Comparison of ENCODE assay signal across 12 cellular contexts in the genomic region with DNA sequence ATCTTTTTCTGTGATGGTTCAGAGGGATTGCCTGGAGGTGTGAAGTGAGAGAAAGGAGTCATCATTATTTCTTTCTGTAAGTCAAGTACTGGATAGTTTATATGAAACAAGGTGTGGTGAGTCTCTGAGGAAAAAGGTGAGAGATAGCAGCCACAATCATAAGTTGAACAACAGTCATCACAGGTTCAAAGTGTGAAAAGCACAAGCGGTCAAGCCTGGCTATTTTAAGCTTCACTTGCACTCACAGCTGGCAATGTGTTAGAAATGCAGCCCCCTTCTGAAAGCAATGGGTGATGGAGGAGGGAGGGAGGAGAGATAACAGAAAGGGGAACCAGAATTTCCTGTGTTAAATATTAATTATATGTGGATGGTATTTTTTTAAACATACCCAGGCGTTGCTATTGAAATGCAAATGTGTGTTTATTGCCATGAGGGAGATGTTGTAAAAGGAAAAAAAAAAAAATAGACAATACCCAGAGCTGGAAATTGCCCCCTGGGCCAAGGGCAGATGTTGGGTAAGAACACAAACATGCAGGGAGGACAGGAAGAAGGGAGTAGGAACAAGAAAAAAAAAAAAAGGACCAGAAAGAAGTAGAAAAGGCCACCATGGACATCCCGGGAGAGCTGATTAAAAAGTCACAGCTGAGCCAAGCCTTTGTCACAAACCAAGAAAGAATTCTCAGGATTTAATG. TPM values are rescaled to one million over a fixed set of nuclear protein-coding genes. Genes with fewer than 3 reads are reported as not detected.
DNase-seq lines count a peak whose midpoint lies in the region; ATAC-seq, FAIRE-seq and TF ChIP-seq lines count a peak whose summit lies in the region.
"Had no signal": no experiment of that assay in that cellular context is flagged by ENCODE, and none has a peak within 500 bp of the region (broad histone marks: within the 10 kb centered on the region; RNA-seq: fewer than 3 reads in every experiment).

No MANE protein-coding gene starts in this region.

- TF ChIP-seq POLR2A in spleen (IDR thresholded peaks at IDR 0.05), result no peak

- H3K4me1 ChIP-seq in kidney (ENCODE audit: control insufficient read depth in 1 of 2, insufficient read depth in 1 of 2, low read depth in 1 of 2, low read length in 2 of 2) (no peaks in the 10 kb centered on the region), spleen (peaks cover 0 to 4% (median 0%) of the 10 kb centered on the region in 6 donors)

- H3K27me3 ChIP-seq in spleen (replicated peaks in 1 of 7), result no peaks in the 10 kb centered on the region

- no peaks in the 10 kb centered on the region for H3K9me3 Mint-ChIP-seq in natural killer cell treated with Interleukin-12 subunit alpha and Interleukin-12 subunit beta and Interleukin-15 and Interleukin-18, amount 100 ng/mL, for 72 hours
- H3K9me3 Mint-ChIP-seq: activated naive CD4-positive, alpha-beta T cell treated with anti-CD3 and anti-CD28 coated beads, Interleukin-2, amount 10 ng/mL, durations not matched to agents 7 days and 5 days had no signal

- H3K9me3 ChIP-seq in kidney (ENCODE audit: control insufficient read depth in 1 of 2, low read length in 2 of 2) (no peaks in the 10 kb centered on the region), spleen (no peaks in the 10 kb centered on the region)

- H3K27me3 Mint-ChIP-seq in natural killer cell treated with Interleukin-12 subunit alpha and Interleukin-12 subunit beta and Interleukin-15 and Interleukin-18, amount 100 ng/mL, for 72 hours, result peaks cover 0 to 7% of the 10 kb centered on the region in 2 donors
- H3K27me3 Mint-ChIP-seq: activated naive CD4-positive, alpha-beta T cell treated with anti-CD3 and anti-CD28 coated beads, Interleukin-2, amount 10 ng/mL, durations not matched to agents 7 days and 5 days had no signal

- no peak overlapping the region for H3K4me3 ChIP-seq in kidney (ENCODE audit: low read length in 2 of 2)
- no peak overlapping the region for H3K4me3 ChIP-seq in spleen

- no peak for TF ChIP-seq CTCF in kidney (IDR thresholded peaks at IDR 0.05; ENCODE audit: borderline replicate concordance, extremely low read depth, insufficient read depth)
- no peak for TF ChIP-seq CTCF in spleen (IDR thresholded peaks at IDR 0.05 in 8 of 11, conservative IDR thresholded peaks at IDR 0.05 in 3 of 11)

- intact Hi-C loops in kidney (cut with DNase I), result no loop called here
- intact Hi-C loops in spleen (cut with DNase I; ENCODE audit: low total_unique reads), result no loop called here

- DNase-seq in natural killer cell treated with Interleukin-12 subunit alpha and Interleukin-12 subunit beta and Interleukin-15 and Interleukin-18, amount 100 ng/mL, for 72 hours (ENCODE audit: low spot score), result no peak
- DNase-seq in kidney (no peak), spleen (no peak), amniotic stem cell (lab: John Stamatoyannopoulos, UW) (no peak)
- DNase-seq: activated naive CD4-positive, alpha-beta T cell treated with anti-CD3 and anti-CD28 coated beads, Interleukin-2, amount 10 ng/mL, durations not matched to agents 7 days and 5 days; DMS79; hypothalamus; NCI-H1105 treated with DMSO at 0.1 percent for 48 hours; WERI-Rb-1 had no signal

- H3K27ac Mint-ChIP-seq in natural killer cell treated with Interleukin-12 subunit alpha and Interleukin-12 subunit beta and Interleukin-15 and Interleukin-18, amount 100 ng/mL, for 72 hours, result peak overlapping the region in 1 of 2 donors; percentile 24
- H3K27ac Mint-ChIP-seq: activated naive CD4-positive, alpha-beta T cell treated with anti-CD3 and anti-CD28 coated beads, Interleukin-2, amount 10 ng/mL, durations not matched to agents 7 days and 5 days had no signal

- no peak overlapping the region for H3K9ac ChIP-seq in kidney (ENCODE audit: low read length in 2 of 2)

- H3K4me3 Mint-ChIP-seq in natural killer cell treated with Interleukin-12 subunit alpha and Interleukin-12 subunit beta and Interleukin-15 and Interleukin-18, amount 100 ng/mL, for 72 hours, result peak overlapping the region; percentile 11
- H3K4me3 Mint-ChIP-seq: activated naive CD4-positive, alpha-beta T cell treated with anti-CD3 and anti-CD28 coated beads, Interleukin-2, amount 10 ng/mL, durations not matched to agents 7 days and 5 days had no signal

- no peaks in the 10 kb centered on the region for H3K36me3 Mint-ChIP-seq in natural killer cell treated with Interleukin-12 subunit alpha and Interleukin-12 subunit beta and Interleukin-15 and Interleukin-18, amount 100 ng/mL, for 72 hours
- H3K36me3 Mint-ChIP-seq: activated naive CD4-positive, alpha-beta T cell treated with anti-CD3 and anti-CD28 coated beads, Interleukin-2, amount 10 ng/mL, durations not matched to agents 7 days and 5 days had no signal

- no peak overlapping the region for H3K27ac ChIP-seq in kidney (ENCODE audit: low read depth in 2 of 2, low read length in 2 of 2)
- no peak overlapping the region for H3K27ac ChIP-seq in spleen
- H3K27ac ChIP-seq: WERI-Rb-1 had no signal

- ATAC-seq in GM19043 (IDR thresholded peaks at IDR 0.05; ENCODE audit: low read depth, unreplicated experiment) (peak; percentile 99), HG02623 (IDR thresholded peaks at IDR 0.05; ENCODE audit: unreplicated experiment) (peak; percentile 97), HG03442 (IDR thresholded peaks at IDR 0.05; ENCODE audit: unreplicated experiment) (peak; percentile 95)
- ATAC-seq in natural killer cell treated with Interleukin-12 subunit alpha and Interleukin-12 subunit beta and Interleukin-15 and Interleukin-18, amount 100 ng/mL, for 72 hours, result peak; percentile 61 to 62

- H3K36me3 ChIP-seq in kidney (ENCODE audit: control insufficient read depth in 1 of 2, insufficient read depth in 2 of 2, low read length in 2 of 2) (no peaks in the 10 kb centered on the region), spleen (no peaks in the 10 kb centered on the region)
- H3K36me3 ChIP-seq: WERI-Rb-1 had no signal

- peaks cover 18% of the 10 kb centered on the region in 2 donors for H3K4me1 Mint-ChIP-seq in natural killer cell treated with Interleukin-12 subunit alpha and Interleukin-12 subunit beta and Interleukin-15 and Interleukin-18, amount 100 ng/mL, for 72 hours (ENCODE audit: low read depth in 2 of 2)
- H3K4me1 Mint-ChIP-seq: activated naive CD4-positive, alpha-beta T cell treated with anti-CD3 and anti-CD28 coated beads, Interleukin-2, amount 10 ng/mL, durations not matched to agents 7 days and 5 days had no signal

- FAIRE-seq in kidney (lab: Jason Lieb, UNC), result no peak

- 27 to 57% (median 37%) methylated on average over 2 to 3 of the region's 3 CpGs for WGBS in spleen, 5 donors

RNA-seq across cellular contexts. Expression of gene BMP3, which starts 26.8 kb away (rescaled TPM):
- total RNA-seq in natural killer cell treated with Interleukin-12 subunit alpha and Interleukin-12 subunit beta and Interleukin-15 and Interleukin-18, amount 100 ng/mL, for 72 hours, result under 1 TPM in 1 of 2 donors, not detected in 1; 0.08 TPM
- total RNA-seq in kidney (0.28 TPM), spleen (under 1 TPM in 5 of 7 donors, not detected in 2; 0.06 to 0.33 (median 0.23) TPM)
- polyA plus RNA-seq in kidney (ENCODE audit: insufficient read depth, low read depth, low replicate concordance) (not detected), spleen (under 1 TPM in 2 of 3 donors, not detected in 1; 0.10 to 0.27 TPM)
